1 cellular context compared by ENCODE assay signal in genomic region chr9:136697821-136698526, GRCh38.
A peak's percentile ranks its signal among the peaks of the same experiment; 100 is the strongest.
TF ChIP-seq lines count a peak whose summit lies in the region.

No MANE protein-coding gene starts in this region.

TF ChIP-seq in HepG2, 621 proteins besides CTCF, POLR2A, EP300 and RAD21 (continued from another document and continues in another):
- 0 out of 2 replicates have a peak, but pooled peaks have one; percentile 29 for TF ChIP-seq ZNF574 (CRISPR knock-in tag; IDR thresholded peaks at IDR 0.05)
- no peak for TF ChIP-seq ZBTB2 (CRISPR knock-in tag; IDR thresholded peaks at IDR 0.05; ENCODE audit: low read depth)
- no peak for TF ChIP-seq CENPT (CRISPR knock-in tag; IDR thresholded peaks at IDR 0.05; ENCODE audit: low read depth)
- no peak; the same call in 1 of the 2 replicates for TF ChIP-seq ATF2 (CRISPR knock-in tag; IDR thresholded peaks at IDR 0.05)
- peak; percentile 50; the same call in 1 of the 2 replicates for TF ChIP-seq TFE3 (CRISPR knock-in tag; IDR thresholded peaks at IDR 0.05)
- no peak for TF ChIP-seq TCF7L2 (IDR thresholded peaks at IDR 0.05; ENCODE audit: low read depth, low read length)
- TF ChIP-seq MAFF (IDR thresholded peaks at IDR 0.05; ENCODE audit: low read depth, low read length), result no peak
- no peak for TF ChIP-seq SALL2 (CRISPR knock-in tag; IDR thresholded peaks at IDR 0.05)
- peak; percentile 94 for TF ChIP-seq SKIL (CRISPR knock-in tag; IDR thresholded peaks at IDR 0.05; ENCODE audit: borderline replicate concordance)
- TF ChIP-seq SPEN (CRISPR knock-in tag; IDR thresholded peaks at IDR 0.05; ENCODE audit: low read depth), result no peak
- TF ChIP-seq ZNF792 (CRISPR knock-in tag; IDR thresholded peaks at IDR 0.05), result no peak
- TF ChIP-seq PCBP1 (IDR thresholded peaks at IDR 0.05; ENCODE audit: borderline replicate concordance, low read depth, low read length), result no peak
- no peak for TF ChIP-seq GLI4 (CRISPR knock-in tag; IDR thresholded peaks at IDR 0.05; ENCODE audit: borderline replicate concordance)
- TF ChIP-seq ZNF891 (CRISPR knock-in tag; IDR thresholded peaks at IDR 0.05), result no peak
- TF ChIP-seq ZBTB10 (CRISPR knock-in tag; IDR thresholded peaks at IDR 0.05; ENCODE audit: borderline replicate concordance), result no peak
- no peak for TF ChIP-seq MXD3 (CRISPR knock-in tag; IDR thresholded peaks at IDR 0.05)
- peak; percentile 53; the same call in 1 of the 2 replicates for TF ChIP-seq ZNF460 (CRISPR knock-in tag; IDR thresholded peaks at IDR 0.05; ENCODE audit: borderline replicate concordance)
- no peak for TF ChIP-seq DBP (CRISPR knock-in tag; IDR thresholded peaks at IDR 0.05; ENCODE audit: not compliant biosample characterization)
- TF ChIP-seq NPAS2 (CRISPR knock-in tag; IDR thresholded peaks at IDR 0.05; ENCODE audit: borderline replicate concordance), result no peak
- TF ChIP-seq ADNP (CRISPR knock-in tag; IDR thresholded peaks at IDR 0.05), result no peak
- TF ChIP-seq FIP1L1 (IDR thresholded peaks at IDR 0.05; ENCODE audit: borderline replicate concordance, insufficient read depth, low read depth, low read length), result no peak
- TF ChIP-seq ZNF724P (CRISPR knock-in tag; IDR thresholded peaks at IDR 0.05; ENCODE audit: borderline replicate concordance), result no peak
- TF ChIP-seq TEAD3 (CRISPR knock-in tag; optimal IDR thresholded peaks at IDR 0.05; ENCODE audit: borderline replicate concordance), result peak; percentile 26
- TF ChIP-seq ZNF224 (CRISPR knock-in tag; IDR thresholded peaks at IDR 0.05), result 0 out of 2 replicates have a peak, but pooled peaks have one; percentile 68
- TF ChIP-seq SRSF4 (IDR thresholded peaks at IDR 0.05; ENCODE audit: low read depth, low read length, poor library complexity, severe bottlenecking), result no peak
- TF ChIP-seq HINFP (CRISPR knock-in tag; IDR thresholded peaks at IDR 0.05; ENCODE audit: low read depth), result no peak
- TF ChIP-seq AFF4 (CRISPR knock-in tag; IDR thresholded peaks at IDR 0.05), result no peak
- no peak for TF ChIP-seq ATAD3A (CRISPR knock-in tag; IDR thresholded peaks at IDR 0.05)
- no peak for TF ChIP-seq ZNF256 (CRISPR knock-in tag; conservative IDR thresholded peaks at IDR 0.05)
- no peak for TF ChIP-seq KMT2B (CRISPR knock-in tag; IDR thresholded peaks at IDR 0.05)
